Comparison of ENCODE assay signal across 8 cellular contexts in genomic region chr1:165630629-165631402, GRCh38. TPM values are rescaled to one million over a fixed set of nuclear protein-coding genes. Genes with fewer than 3 reads are reported as not detected.
DNase-seq lines count a peak whose midpoint lies in the region; ATAC-seq and TF ChIP-seq lines count a peak whose summit lies in the region.

MGST3 (plus strand) TSS chr1:165631234; CDS start chr1:165649848, 18,614 bp downstream.

- H3K27me3 Mint-ChIP-seq in activated naive CD4-positive, alpha-beta T cell treated with anti-CD3 and anti-CD28 coated beads, Interleukin-2, amount 10 ng/mL, durations not matched to agents 7 days and 5 days, result peaks cover 13% of the 10 kb centered on the region

- CTCF ChIA-PET in activated naive CD4-positive, alpha-beta T cell treated with anti-CD3 and anti-CD28 coated beads, Interleukin-2, amount 10 ng/mL, durations not matched to agents 7 days and 5 days (lab: Charles Lee), result interaction anchor here (0.6 to 0.9 kb wide), 3 partner anchors 32 to 212 kb away, joined by 3 read pairs; no protein-coding TSS in a partner anchor

- no peak for TF ChIP-seq CTCF in gastroesophageal sphincter (IDR thresholded peaks at IDR 0.05)
- TF ChIP-seq CTCF in neutrophil (IDR thresholded peaks at IDR 0.05), result no peak

- H3K4me3 ChIP-seq in GM08714 (ENCODE audit: low read length), result peak within 1 kb of the TSS; percentile 93
- H3K4me3 ChIP-seq in SK-N-MC, result peak within 1 kb of the TSS; percentile 98
- peak within 1 kb of the TSS; percentile 67 to 77 for H3K4me3 ChIP-seq in gastroesophageal sphincter
- peak within 1 kb of the TSS; percentile 81 to 96 for H3K4me3 ChIP-seq in neutrophil (ENCODE audit: low read depth in 1 of 2, low read length in 1 of 2)

- H3K4me1 Mint-ChIP-seq in activated naive CD4-positive, alpha-beta T cell treated with anti-CD3 and anti-CD28 coated beads, Interleukin-2, amount 10 ng/mL, durations not matched to agents 7 days and 5 days, result peaks cover 14% of the 10 kb centered on the region

- H3K27ac Mint-ChIP-seq in activated naive CD4-positive, alpha-beta T cell treated with anti-CD3 and anti-CD28 coated beads, Interleukin-2, amount 10 ng/mL, durations not matched to agents 7 days and 5 days, result peak within 1 kb of the TSS; percentile 71

- peak; percentile 81 to 83 for TF ChIP-seq POLR2A in gastroesophageal sphincter (IDR thresholded peaks at IDR 0.05)

- H3K9ac ChIP-seq in SK-N-MC (ENCODE audit: insufficient read length), result peak within 1 kb of the TSS; percentile 95

- ATAC-seq in HG02588 (IDR thresholded peaks at IDR 0.05; ENCODE audit: unreplicated experiment), result peak; percentile 85
- peak; percentile 97 for ATAC-seq in gastroesophageal sphincter

- DNase-seq in NCI-H1048 (lab: John Stamatoyannopoulos, UW) (peak; percentile 94), SK-N-MC (ENCODE audit: low read depth, low spot score) (peak; percentile 93), substantia nigra (lab: John Stamatoyannopoulos, UW) (peak; percentile 48 to 98 (median 89))
- DNase-seq in activated naive CD4-positive, alpha-beta T cell treated with anti-CD3 and anti-CD28 coated beads, Interleukin-2, amount 10 ng/mL, durations not matched to agents 7 days and 5 days, result peak; percentile 95

- no peaks in the 10 kb centered on the region for H3K9me3 Mint-ChIP-seq in activated naive CD4-positive, alpha-beta T cell treated with anti-CD3 and anti-CD28 coated beads, Interleukin-2, amount 10 ng/mL, durations not matched to agents 7 days and 5 days

- WGBS in gastroesophageal sphincter (ENCODE audit: low coverage in 1 of 2), 2 donors, result 0% methylated on average over 11 to 18 of the region's 58 CpGs

- no peaks in the 10 kb centered on the region for H3K9me3 ChIP-seq in SK-N-MC (ENCODE audit: low read depth, low read length)
- H3K9me3 ChIP-seq in gastroesophageal sphincter, result no peaks in the 10 kb centered on the region
- no peaks in the 10 kb centered on the region for H3K9me3 ChIP-seq in neutrophil

- TF ChIP-seq EP300 in gastroesophageal sphincter (IDR thresholded peaks at IDR 0.05), result no peak

- H3K27ac ChIP-seq in SK-N-MC, result peak within 1 kb of the TSS; percentile 88
- H3K27ac ChIP-seq in gastroesophageal sphincter, result peak within 1 kb of the TSS; percentile 64 to 98 (median 92)
- H3K27ac ChIP-seq in neutrophil, result peak within 1 kb of the TSS; percentile 86
- peak within 1 kb of the TSS; percentile 68 for H3K27ac ChIP-seq in substantia nigra (ENCODE audit: low read depth, low read length, poor library complexity, severe bottlenecking)

- no peaks in the 10 kb centered on the region for H3K36me3 Mint-ChIP-seq in activated naive CD4-positive, alpha-beta T cell treated with anti-CD3 and anti-CD28 coated beads, Interleukin-2, amount 10 ng/mL, durations not matched to agents 7 days and 5 days

- no peak within 1 kb of the TSS for H3K4me3 Mint-ChIP-seq in activated naive CD4-positive, alpha-beta T cell treated with anti-CD3 and anti-CD28 coated beads, Interleukin-2, amount 10 ng/mL, durations not matched to agents 7 days and 5 days

- H3K36me3 ChIP-seq in SK-N-MC (ENCODE audit: insufficient read depth, low read length) (no peaks in the 10 kb centered on the region; the same call in 1 of the 2 replicates), gastroesophageal sphincter (no peaks in the 10 kb centered on the region), neutrophil (no peaks in the 10 kb centered on the region)

- H3K27me3 ChIP-seq in gastroesophageal sphincter, result no peaks in the 10 kb centered on the region
- peaks cover 15% of the 10 kb centered on the region for H3K27me3 ChIP-seq in neutrophil

- peaks cover 4 to 47% (median 23%) of the 10 kb centered on the region in 3 donors for H3K4me1 ChIP-seq in gastroesophageal sphincter
- H3K4me1 ChIP-seq in neutrophil (ENCODE audit: control insufficient read depth in 1 of 2, insufficient read depth in 1 of 2, low read depth in 1 of 2, low read length in 1 of 2), result peaks cover 27 to 33% of the 10 kb centered on the region in 2 experiments

RNA-seq across cellular contexts. Expression of gene MGST3, which starts in this region (rescaled TPM):
- total RNA-seq in gastroesophageal sphincter, result 100 to 1,000 TPM; 190 to 236 (median 230) TPM

Comparison
In these comparisons a context has a peak if more than half of its experiments do, and no peak if none do; other contexts are left out.
1. Peak in every context shown above with its lines: DNase-seq, ATAC-seq, H3K4me3 ChIP-seq and H3K27ac ChIP-seq.